ENCODE assay signal across 24 cellular contexts in genomic region chr1:197159461-197159860, GRCh38. TPM values are rescaled to one million over a fixed set of nuclear protein-coding genes. Genes with fewer than 3 reads are reported as not detected.
DNase-seq lines count a peak whose midpoint lies in the region; FAIRE-seq and TF ChIP-seq lines count a peak whose summit lies in the region.
"Had no signal": no experiment of that assay in that cellular context is flagged by ENCODE, and none has a peak within 500 bp of the region (broad histone marks: within the 10 kb centered on the region; RNA-seq: fewer than 3 reads in every experiment).

No MANE protein-coding gene starts in this region.

- H3K4me3 ChIP-seq in choroid plexus epithelial cell (ENCODE audit: low read depth, low read length), result no peak overlapping the region
- no peak overlapping the region for H3K4me3 ChIP-seq in testis
- H3K4me3 ChIP-seq: A549; BLaER1 treated with 17β-estradiol and CSF1 and Interleukin-3, amounts not matched to agents 10 nM and 100 nM had no signal

- intact Hi-C loops in testis (cut with DNase I; ENCODE audit: low total_unique reads), result no loop called here

- no peak overlapping the region for H3K27ac ChIP-seq in testis
- H3K27ac ChIP-seq: 22Rv1; A549; BLaER1 treated with 17β-estradiol and CSF1 and Interleukin-3, amounts not matched to agents 10 nM and 100 nM; C4-2B had no signal

- DNase-seq in HTR-8/SVneo (ENCODE audit: insufficient read length, low spot score) (no peak), choroid plexus epithelial cell (ENCODE audit: low read depth) (peak; percentile 36), iris pigment epithelial cell (ENCODE audit: low read depth) (peak; percentile 27), testis (peak; percentile 72), RKO (ENCODE audit: low spot score) (no peak), COLO668 (lab: John Stamatoyannopoulos, UW; ENCODE audit: unreplicated experiment) (no peak), HK-2 (ENCODE audit: unreplicated experiment) (no peak)
- DNase-seq: AML-193; CD4-positive, alpha-beta T cell; CD8-positive, alpha-beta T cell; COR-L47; DMS 273 treated with DMSO at 0.1 percent for 48 hours; DMS153; DMS53; DMS79; DND-41; EL; GDM1 had no signal

- H3K27me3 ChIP-seq in testis, result no peaks in the 10 kb centered on the region
- H3K27me3 ChIP-seq: BLaER1 treated with 17β-estradiol and CSF1 and Interleukin-3, amounts not matched to agents 10 nM and 100 nM had no signal

- no peaks in the 10 kb centered on the region for H3K9me3 ChIP-seq in testis
- H3K9me3 ChIP-seq: A549; BLaER1 treated with 17β-estradiol and CSF1 and Interleukin-3, amounts not matched to agents 10 nM and 100 nM had no signal

- no peak for TF ChIP-seq POLR2A in testis (IDR thresholded peaks at IDR 0.05)

- no peaks in the 10 kb centered on the region for H3K4me1 ChIP-seq in testis
- H3K4me1 ChIP-seq: A549; BLaER1 treated with 17β-estradiol and CSF1 and Interleukin-3, amounts not matched to agents 10 nM and 100 nM had no signal

- 64 to 70% methylated on average over 7 of the region's 7 CpGs for WGBS in testis, 2 donors

- peak; percentile 51 for FAIRE-seq in HTR-8/SVneo (lab: Jason Lieb, UNC)
- FAIRE-seq: A549, GM12891, GM19239 had no signal

- TF ChIP-seq CTCF in choroid plexus epithelial cell (conservative IDR thresholded peaks at IDR 0.05; ENCODE audit: low read depth, low read length), result no peak
- TF ChIP-seq CTCF in testis (IDR thresholded peaks at IDR 0.05), result no peak

- no peaks in the 10 kb centered on the region for H3K36me3 ChIP-seq in testis (ENCODE audit: low read depth, missing control alignments)

RNA-seq across cellular contexts. Expression of gene ASPM, which starts 13.0 kb away (rescaled TPM):
- 10 to 100 TPM; 10.6 to 13.4 TPM for total RNA-seq in testis
- polyA plus RNA-seq in testis (ENCODE audit: insufficient read depth, low read depth, low replicate concordance), result 1.6 TPM

RNA-seq across cellular contexts. Expression of gene ZBTB41, which starts 41.6 kb away (rescaled TPM):
- 10 to 100 TPM; 14.3 to 14.6 TPM for total RNA-seq in testis
- polyA plus RNA-seq in testis (ENCODE audit: insufficient read depth, low read depth, low replicate concordance), result 4.9 TPM

Comparison
In these comparisons a context has a peak if more than half of its experiments do, and no peak if none do; other contexts are left out.
1. DNase-seq: peak in choroid plexus epithelial cell (single experiment), iris pigment epithelial cell (single experiment) and testis (single experiment); none in HTR-8/SVneo (single experiment), RKO (single experiment), COLO668 (single experiment) and HK-2 (single experiment).